8 cellular contexts compared by ENCODE assay signal in the genomic region with DNA sequence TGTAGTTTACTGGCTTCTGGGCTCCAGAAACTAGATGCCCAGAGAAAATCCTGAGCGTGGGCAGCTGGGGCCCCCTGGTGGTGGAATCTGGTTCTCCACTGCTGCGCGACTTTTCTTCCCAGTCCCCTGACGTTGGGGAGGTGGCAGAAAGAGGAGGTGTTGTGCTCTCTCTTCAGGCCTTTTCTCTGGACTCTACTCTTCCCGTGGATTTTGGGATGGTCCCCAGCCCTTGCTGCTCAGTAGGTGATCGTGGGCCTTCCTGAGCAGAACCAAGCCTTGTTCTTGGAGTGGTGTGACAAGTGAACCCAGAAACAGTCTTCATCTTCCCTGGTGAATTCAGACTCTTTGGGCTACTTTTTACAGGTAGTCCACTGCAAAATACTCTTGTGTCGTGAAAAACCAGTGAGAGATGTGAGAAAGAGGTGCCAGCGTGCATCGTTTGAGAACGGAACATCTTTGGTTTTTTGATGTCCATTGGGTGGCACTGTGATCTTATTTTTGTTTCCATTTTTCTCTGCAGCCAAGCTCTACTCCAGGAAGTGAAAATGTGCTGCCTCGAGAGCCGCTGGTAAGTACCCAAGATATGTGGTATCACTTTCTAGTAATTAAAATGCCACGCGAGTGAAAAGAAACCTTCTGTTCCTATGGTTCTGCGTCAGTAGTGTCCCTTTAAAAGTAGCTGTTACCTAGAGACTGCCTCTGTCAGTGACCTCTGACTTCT. TPM values are rescaled to one million over a fixed set of nuclear protein-coding genes. Genes with fewer than 3 reads are reported as not detected.
DNase-seq lines count a peak whose midpoint lies in the region; ATAC-seq and TF ChIP-seq lines count a peak whose summit lies in the region.

No MANE protein-coding gene starts in this region.

- DNase-seq in Kasumi-1 (lab: John Stamatoyannopoulos, UW), result peak; percentile 85 to 93
- DNase-seq in RWPE2 (ENCODE audit: low spot score), result no peak
- DNase-seq in activated T-helper 9 cell treated with anti-CD3 and anti-CD28 coated beads, Interleukin-2, amount 50 U/mL, for 16 hours (ENCODE audit: low read depth), result peak; percentile 64
- peak; percentile 65 for DNase-seq in foreskin melanocyte
- peak; percentile 55 for DNase-seq in occipital lobe (lab: John Stamatoyannopoulos, UW)
- peak; percentile 95 for DNase-seq in superior temporal gyrus (ENCODE audit: extremely low spot score)

- H3K36me3 ChIP-seq in DOHH2 (ENCODE audit: control insufficient read depth, low read length), result peaks cover 15% of the 10 kb centered on the region
- no peaks in the 10 kb centered on the region; the same call in 1 of the 2 replicates for H3K36me3 ChIP-seq in RWPE2 (ENCODE audit: low read depth)

- ATAC-seq in GM21737 (IDR thresholded peaks at IDR 0.05; ENCODE audit: unreplicated experiment), result peak; percentile 61
- ATAC-seq in RWPE2 (ENCODE audit: low read depth), result peak; percentile 56

- H4K20me1 ChIP-seq in DOHH2 (ENCODE audit: control insufficient read depth, insufficient read depth, low read depth, low read length), result peaks cover 10% of the 10 kb centered on the region; the same call in 1 of the 2 replicates

- no peaks in the 10 kb centered on the region for H3K9me2 ChIP-seq in DOHH2 (replicated peaks; ENCODE audit: control insufficient read depth, low read length)

- H3K79me2 ChIP-seq in DOHH2 (ENCODE audit: control insufficient read depth, low read length), result peaks cover 68% of the 10 kb centered on the region

- 0 out of 2 replicates have a peak, but pooled peaks cover 2% of the 10 kb centered on the region for H3F3A ChIP-seq in DOHH2 (ENCODE audit: control insufficient read depth, insufficient read depth)

- peak overlapping the region; percentile 71 for H3K4me3 ChIP-seq in DOHH2 (ENCODE audit: low read length)
- no peak overlapping the region for H3K4me3 ChIP-seq in RWPE2 (ENCODE audit: severe bottlenecking)

- peak overlapping the region; percentile 91 for H3K4me2 ChIP-seq in DOHH2 (ENCODE audit: low read length)

- peak; percentile 98 for TF ChIP-seq CTCF in DOHH2 (IDR thresholded peaks at IDR 0.05; ENCODE audit: low read depth, low read length, poor library complexity, severe bottlenecking)
- TF ChIP-seq CTCF in RWPE2 (IDR thresholded peaks at IDR 0.05; ENCODE audit: poor library complexity, severe bottlenecking), result peak; percentile 97

- H3K27me3 ChIP-seq in DOHH2 (ENCODE audit: control insufficient read depth, low read length) (no peaks in the 10 kb centered on the region), RWPE2 (ENCODE audit: insufficient read depth, poor library complexity, severe bottlenecking) (no peaks in the 10 kb centered on the region)

- H3K27ac ChIP-seq in DOHH2 (ENCODE audit: low read depth, low read length) (no peak overlapping the region), RWPE2 (ENCODE audit: poor library complexity, severe bottlenecking) (peak overlapping the region; percentile 72)

- H3K4me1 ChIP-seq in DOHH2 (ENCODE audit: control insufficient read depth, low read length), result peaks cover 18% of the 10 kb centered on the region
- H3K4me1 ChIP-seq in RWPE2 (ENCODE audit: insufficient read depth, poor library complexity, severe bottlenecking), result peaks cover 17% of the 10 kb centered on the region

- H3K9me3 ChIP-seq in DOHH2 (ENCODE audit: control insufficient read depth, insufficient read depth, low read length) (no peaks in the 10 kb centered on the region), RWPE2 (ENCODE audit: severe bottlenecking) (peaks cover 3% of the 10 kb centered on the region)

RNA-seq across cellular contexts. Expression of a gene that starts 20.2 kb away (rescaled TPM):
- total RNA-seq in occipital lobe, result 9.2 TPM

RNA-seq across cellular contexts. Expression of a gene that starts 22.6 kb away (rescaled TPM):
- 29.6 TPM for total RNA-seq in occipital lobe

RNA-seq across cellular contexts. Expression of a gene that starts 45.1 kb away (rescaled TPM):
- 3.0 TPM for total RNA-seq in occipital lobe
